Comparison of ENCODE assay signal across 15 cellular contexts in genomic region chr5:59525310-59525709, GRCh38.
DNase-seq lines count a peak whose midpoint lies in the region; ATAC-seq, FAIRE-seq and TF ChIP-seq lines count a peak whose summit lies in the region.
"Had no signal": no experiment of that assay in that cellular context is flagged by ENCODE, and none has a peak within 500 bp of the region (broad histone marks: within the 10 kb centered on the region; RNA-seq: fewer than 3 reads in every experiment).

No MANE protein-coding gene starts in this region.

- H2BK15ac ChIP-seq in mesenchymal stem cell (ENCODE audit: low read depth, poor library complexity, severe bottlenecking): no peak overlapping the region

- no peak overlapping the region for H3K4ac ChIP-seq in mesenchymal stem cell (ENCODE audit: low read depth in 1 of 2, low read length in 2 of 2)

- FAIRE-seq in A549 (lab: Jason Lieb, UNC): no peak
- FAIRE-seq: GM12878, GM18507 had no signal

- DNase-seq in A549 (ENCODE audit: low read depth in 1 of 2, low spot score in 1 of 2) (no peak), colonic mucosa (no peak), mesenchymal stem cell (no peak), NCI-H82 treated with DMSO at 0.1 percent for 48 hours (lab: John Stamatoyannopoulos, UW; ENCODE audit: unreplicated experiment) (no peak)
- DNase-seq: BE2C; CD4-positive, alpha-beta memory T cell; DMS79; GOT3; H9 had no signal

- peak overlapping the region; percentile 65 for H2AK5ac ChIP-seq in mesenchymal stem cell (ENCODE audit: low read length, severe bottlenecking)

- H3K9me3 ChIP-seq in A549 (peaks cover 12% of the 10 kb centered on the region), colonic mucosa (no peaks in the 10 kb centered on the region), mesenchymal stem cell (ENCODE audit: control insufficient read depth, low read length) (peaks cover 2% of the 10 kb centered on the region), skeletal muscle satellite cell (replicated peaks; ENCODE audit: low read length) (no peaks in the 10 kb centered on the region)
- H3K9me3 ChIP-seq: BE2C had no signal

- no peak overlapping the region for H3K14ac ChIP-seq in mesenchymal stem cell (ENCODE audit: low read length in 2 of 2)

- H3K9ac ChIP-seq in colonic mucosa (ENCODE audit: low read depth in 2 of 2, low read length in 2 of 2) (no peak overlapping the region), mesenchymal stem cell (ENCODE audit: low read length) (no peak overlapping the region), skeletal muscle satellite cell (ENCODE audit: low read depth, low read length) (no peak overlapping the region)

- no peak overlapping the region for H3K18ac ChIP-seq in mesenchymal stem cell (ENCODE audit: low read depth in 1 of 2, low read length in 2 of 2)

- TF ChIP-seq POLR2A in A549 (IDR thresholded peaks at IDR 0.05; ENCODE audit: low read length): no peak

- POLR2A ChIA-PET in A549 (lab: Yijun Ruan, JAX): no interaction called here

- TF ChIP-seq RAD21 in A549 (conservative IDR thresholded peaks at IDR 0.05 in 1 of 2, IDR thresholded peaks at IDR 0.05 in 1 of 2): no peak

- WGBS in A549 (ENCODE audit: missing lambda C conversion rate): 77% methylated on average over 3 of the region's 3 CpGs
- WGBS in mesenchymal stem cell: 99% methylated on average over 2 of the region's 3 CpGs

- intact Hi-C loops in colonic mucosa (cut with DNase I): no loop called here

- H3K79me1 ChIP-seq in mesenchymal stem cell (replicated peaks; ENCODE audit: low read length, poor library complexity, severe bottlenecking): peaks cover 3% of the 10 kb centered on the region

- H3K4me2 ChIP-seq in A549 (peak overlapping the region; percentile 30; the same call in 1 of the 3 replicates), mesenchymal stem cell (ENCODE audit: low read length, poor library complexity, severe bottlenecking) (no peak overlapping the region), skeletal muscle satellite cell (ENCODE audit: low read length) (peak overlapping the region; percentile 24)

- TF ChIP-seq CTCF in A549 (IDR thresholded peaks at IDR 0.05): no peak
- no peak for TF ChIP-seq CTCF in colonic mucosa (IDR thresholded peaks at IDR 0.05)

- H3K27ac ChIP-seq in A549 (peak overlapping the region; percentile 64 to 65), colonic mucosa (peak overlapping the region; percentile 25), mesenchymal stem cell (ENCODE audit: low read length, poor library complexity, severe bottlenecking) (peak overlapping the region; percentile 63)
- H3K27ac ChIP-seq: C4-2B had no signal

- H2BK5ac ChIP-seq in mesenchymal stem cell (ENCODE audit: low read depth, low read length, poor library complexity, severe bottlenecking): no peak overlapping the region

- H3K27me3 ChIP-seq in colonic mucosa (no peaks in the 10 kb centered on the region), mesenchymal stem cell (ENCODE audit: control insufficient read depth in 1 of 2, insufficient read depth in 1 of 2, low read length in 2 of 2) (peaks cover 0 to 6% of the 10 kb centered on the region in 2 experiments), skeletal muscle satellite cell (ENCODE audit: control insufficient read depth, insufficient read depth, low read length) (no peaks in the 10 kb centered on the region)
- H3K27me3 ChIP-seq: BE2C had no signal

- H2BK12ac ChIP-seq in mesenchymal stem cell (ENCODE audit: low read length in 2 of 2): peak overlapping the region in 1 of 2 experiments; percentile 31

- H3K36me3 ChIP-seq in colonic mucosa (no peaks in the 10 kb centered on the region), mesenchymal stem cell (ENCODE audit: control insufficient read depth in 1 of 2, insufficient read depth in 2 of 2, low read depth in 1 of 2, low read length in 2 of 2) (peaks cover 0 to 5% of the 10 kb centered on the region in 2 experiments), skeletal muscle satellite cell (ENCODE audit: insufficient read depth, low read length) (no peaks in the 10 kb centered on the region)
- H3K36me3 ChIP-seq: BE2C had no signal

- no peak overlapping the region for H3K23ac ChIP-seq in mesenchymal stem cell (ENCODE audit: low read length in 2 of 2)

- CTCF ChIA-PET in A549 (lab: Yijun Ruan, JAX): interaction anchor here (1.2 kb wide), 1 partner anchor 21 kb away, joined by 3 read pairs; no protein-coding TSS in a partner anchor

- no peak overlapping the region for H2BK120ac ChIP-seq in mesenchymal stem cell (ENCODE audit: low read depth, low read length)

- no peak for TF ChIP-seq EP300 in A549 (IDR thresholded peaks at IDR 0.05)

- ATAC-seq in A549: no peak
- no peak for ATAC-seq in GM21526 (IDR thresholded peaks at IDR 0.05; ENCODE audit: low FRiP score, unreplicated experiment)
- no peak for ATAC-seq in HG03025 (IDR thresholded peaks at IDR 0.05; ENCODE audit: low FRiP score, unreplicated experiment)
- ATAC-seq: GM12878 had no signal

- H2AFZ ChIP-seq in mesenchymal stem cell (ENCODE audit: low read depth, low read length): no peak overlapping the region

- peaks cover 82% of the 10 kb centered on the region for H3K4me1 ChIP-seq in A549
- peaks cover 3% of the 10 kb centered on the region for H3K4me1 ChIP-seq in colonic mucosa
- peaks cover 6% of the 10 kb centered on the region for H3K4me1 ChIP-seq in mesenchymal stem cell (ENCODE audit: control insufficient read depth, insufficient read depth, low read depth, low read length)
- peaks cover 38% of the 10 kb centered on the region for H3K4me1 ChIP-seq in skeletal muscle satellite cell (ENCODE audit: control insufficient read depth, insufficient read depth, low read length)

- H4K91ac ChIP-seq in mesenchymal stem cell (ENCODE audit: low read length): no peak overlapping the region

- H4K8ac ChIP-seq in mesenchymal stem cell (ENCODE audit: low read length): no peak overlapping the region

- H3K4me3 ChIP-seq in A549: no peak overlapping the region
- no peak overlapping the region for H3K4me3 ChIP-seq in colonic mucosa
- no peak overlapping the region for H3K4me3 ChIP-seq in mesenchymal stem cell (ENCODE audit: insufficient read depth in 1 of 2, low read depth in 1 of 2, low read length in 2 of 2)
- peak overlapping the region; percentile 9 for H3K4me3 ChIP-seq in skeletal muscle satellite cell (ENCODE audit: low read length)
- H3K4me3 ChIP-seq: GM12878 had no signal

TF ChIP-seq in A549, 52 proteins besides CTCF, POLR2A, EP300 and RAD21 (continues in another document):
- TF ChIP-seq RCOR1 (IDR thresholded peaks at IDR 0.05; ENCODE audit: low read depth, low read length) (no peak), HOXA7 (CRISPR knock-in tag; IDR thresholded peaks at IDR 0.05) (no peak), MYC (IDR thresholded peaks at IDR 0.05; ENCODE audit: borderline replicate concordance, low read length) (no peak), BHLHE40 (IDR thresholded peaks at IDR 0.05; ENCODE audit: low read depth, low read length) (no peak), BCL3 (IDR thresholded peaks at IDR 0.05) (no peak), FOSB (CRISPR knock-in tag; IDR thresholded peaks at IDR 0.05) (no peak), NPAS2 (CRISPR knock-in tag; IDR thresholded peaks at IDR 0.05; ENCODE audit: borderline replicate concordance) (no peak), GATA3 (IDR thresholded peaks at IDR 0.05; ENCODE audit: borderline replicate concordance) (no peak), ZFP36 (IDR thresholded peaks at IDR 0.05; ENCODE audit: borderline replicate concordance, partially characterized antibody) (no peak), FOSL2 (IDR thresholded peaks at IDR 0.05) (no peak), FOSL2 (CRISPR knock-in tag; IDR thresholded peaks at IDR 0.05) (no peak), REST (IDR thresholded peaks at IDR 0.05) (no peak), EHF (CRISPR knock-in tag; IDR thresholded peaks at IDR 0.05) (no peak), SMC3 (IDR thresholded peaks at IDR 0.05) (no peak)
- TF ChIP-seq, protein P1, sequence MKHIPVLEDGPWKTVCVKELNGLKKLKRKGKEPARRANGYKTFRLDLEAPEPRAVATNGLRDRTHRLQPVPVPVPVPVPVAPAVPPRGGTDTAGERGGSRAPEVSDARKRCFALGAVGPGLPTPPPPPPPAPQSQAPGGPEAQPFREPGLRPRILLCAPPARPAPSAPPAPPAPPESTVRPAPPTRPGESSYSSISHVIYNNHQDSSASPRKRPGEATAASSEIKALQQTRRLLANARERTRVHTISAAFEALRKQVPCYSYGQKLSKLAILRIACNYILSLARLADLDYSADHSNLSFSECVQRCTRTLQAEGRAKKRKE (CRISPR knock-in tag; IDR thresholded peaks at IDR 0.05; ENCODE audit: low read depth): no peak
